Comparison of ENCODE assay signal across 8 cellular contexts in genomic region chr7:100745184-100745583, GRCh38. TPM values are rescaled to one million over a fixed set of nuclear protein-coding genes. Genes with fewer than 3 reads are reported as not detected.
DNase-seq lines count a peak whose midpoint lies in the region; TF ChIP-seq lines count a peak whose summit lies in the region.

No MANE protein-coding gene starts in this region.

- peak overlapping the region; percentile 55 for H3K9ac ChIP-seq in mesenchymal stem cell (ENCODE audit: low read length)

- H3K18ac ChIP-seq in mesenchymal stem cell (ENCODE audit: low read depth in 1 of 2, low read length in 2 of 2): peak overlapping the region in 1 of 2 experiments; percentile 52

- H3K36me3 ChIP-seq in DOHH2 (ENCODE audit: control insufficient read depth, low read length) (no peaks in the 10 kb centered on the region), mesenchymal stem cell (ENCODE audit: control insufficient read depth in 1 of 2, insufficient read depth in 2 of 2, low read depth in 1 of 2, low read length in 2 of 2) (no peaks in the 10 kb centered on the region)

- peaks cover 16% of the 10 kb centered on the region for H3K27me3 ChIP-seq in DOHH2 (ENCODE audit: control insufficient read depth, low read length)
- H3K27me3 ChIP-seq in mesenchymal stem cell (ENCODE audit: control insufficient read depth in 1 of 2, insufficient read depth in 1 of 2, low read length in 2 of 2): peaks cover 3 to 27% of the 10 kb centered on the region in 2 experiments

- no peak overlapping the region for H2AK5ac ChIP-seq in mesenchymal stem cell (ENCODE audit: low read length, severe bottlenecking)

- H2BK5ac ChIP-seq in mesenchymal stem cell (ENCODE audit: low read depth, low read length, poor library complexity, severe bottlenecking): no peak overlapping the region

- peak; percentile 66 for DNase-seq in NOMO-1 treated with DMSO at 0.1 percent for 48 hours (lab: John Stamatoyannopoulos, UW; ENCODE audit: unreplicated experiment)
- peak; percentile 81 for DNase-seq in cerebellum (ENCODE audit: low spot score)
- DNase-seq in mesenchymal stem cell: peak; percentile 71
- DNase-seq in NAMALWA (ENCODE audit: low spot score): no peak
- DNase-seq in NCI-H2081 treated with DMSO at 0.1 percent for 48 hours (lab: John Stamatoyannopoulos, UW): no peak
- DNase-seq in NK-92 treated with Interleukin-12 subunit alpha and Interleukin-12 subunit beta, amount 100 ng/mL, for 24 hours (lab: John Stamatoyannopoulos, UW): no peak
- no peak for DNase-seq in DMS 273 treated with DMSO at 0.1 percent for 48 hours (lab: John Stamatoyannopoulos, UW)

- peak overlapping the region in 1 of 2 experiments; percentile 2 for H3K4ac ChIP-seq in mesenchymal stem cell (ENCODE audit: low read depth in 1 of 2, low read length in 2 of 2)

- H3K27ac ChIP-seq in DOHH2 (ENCODE audit: low read depth, low read length): no peak overlapping the region
- H3K27ac ChIP-seq in mesenchymal stem cell (ENCODE audit: low read length, poor library complexity, severe bottlenecking): no peak overlapping the region

- H4K91ac ChIP-seq in mesenchymal stem cell (ENCODE audit: low read length): no peak overlapping the region

- H3K14ac ChIP-seq in mesenchymal stem cell (ENCODE audit: low read length in 2 of 2): no peak overlapping the region

- H3K9me3 ChIP-seq in DOHH2 (ENCODE audit: control insufficient read depth, insufficient read depth, low read length) (no peaks in the 10 kb centered on the region), mesenchymal stem cell (ENCODE audit: control insufficient read depth, low read length) (no peaks in the 10 kb centered on the region)

- H3K4me2 ChIP-seq in DOHH2 (ENCODE audit: low read length) (peak overlapping the region; percentile 46), mesenchymal stem cell (ENCODE audit: low read length, poor library complexity, severe bottlenecking) (no peak overlapping the region)

- no peaks in the 10 kb centered on the region for H3K79me1 ChIP-seq in mesenchymal stem cell (replicated peaks; ENCODE audit: low read length, poor library complexity, severe bottlenecking)

- H2BK120ac ChIP-seq in mesenchymal stem cell (ENCODE audit: low read depth, low read length): no peak overlapping the region

- WGBS in mesenchymal stem cell: 54% methylated on average over 27 of the region's 28 CpGs

- no peak overlapping the region for H2BK12ac ChIP-seq in mesenchymal stem cell (ENCODE audit: low read length in 2 of 2)

- H3F3A ChIP-seq in DOHH2 (ENCODE audit: control insufficient read depth, insufficient read depth): no peaks in the 10 kb centered on the region

- no peaks in the 10 kb centered on the region for H3K9me2 ChIP-seq in DOHH2 (replicated peaks; ENCODE audit: control insufficient read depth, low read length)

- H2BK15ac ChIP-seq in mesenchymal stem cell (ENCODE audit: low read depth, poor library complexity, severe bottlenecking): no peak overlapping the region

- H3K23ac ChIP-seq in mesenchymal stem cell (ENCODE audit: low read length in 2 of 2): no peak overlapping the region

- no peaks in the 10 kb centered on the region for H3K4me1 ChIP-seq in DOHH2 (ENCODE audit: control insufficient read depth, low read length)
- H3K4me1 ChIP-seq in mesenchymal stem cell (ENCODE audit: control insufficient read depth, insufficient read depth, low read depth, low read length): peaks cover 1% of the 10 kb centered on the region

- H3K4me3 ChIP-seq in DOHH2 (ENCODE audit: low read length) (peak overlapping the region; percentile 49), mesenchymal stem cell (ENCODE audit: insufficient read depth in 1 of 2, low read depth in 1 of 2, low read length in 2 of 2) (peak overlapping the region in 1 of 2 experiments; percentile 77)

- H4K20me1 ChIP-seq in DOHH2 (ENCODE audit: control insufficient read depth, insufficient read depth, low read depth, low read length): no peaks in the 10 kb centered on the region; the same call in 1 of the 2 replicates

- peak overlapping the region; percentile 81 for H4K8ac ChIP-seq in mesenchymal stem cell (ENCODE audit: low read length)

- H3K79me2 ChIP-seq in DOHH2 (ENCODE audit: control insufficient read depth, low read length): no peaks in the 10 kb centered on the region

- no peak for TF ChIP-seq CTCF in DOHH2 (IDR thresholded peaks at IDR 0.05; ENCODE audit: low read depth, low read length, poor library complexity, severe bottlenecking)

- no peak overlapping the region for H2AFZ ChIP-seq in mesenchymal stem cell (ENCODE audit: low read depth, low read length)

RNA-seq across cellular contexts. Expression of gene ZAN, which starts 11.8 kb away (rescaled TPM):
- total RNA-seq in cerebellum: not detected
- not detected for polyA plus RNA-seq in mesenchymal stem cell (2013, experiment 1 of 2)
- polyA plus RNA-seq in mesenchymal stem cell (2013, experiment 2 of 2): not detected

RNA-seq across cellular contexts. Expression of gene EPO, which starts 24.9 kb away (rescaled TPM):
- total RNA-seq in cerebellum: not detected
- polyA plus RNA-seq in mesenchymal stem cell (2013, experiment 1 of 2): 0.03 TPM
- polyA plus RNA-seq in mesenchymal stem cell (2013, experiment 2 of 2): 0.03 TPM

RNA-seq across cellular contexts. Expression of gene POP7, which starts 39.3 kb away (rescaled TPM):
- total RNA-seq in cerebellum: 21.7 TPM
- polyA plus RNA-seq in mesenchymal stem cell (2013, experiment 1 of 2): 32.8 TPM
- polyA plus RNA-seq in mesenchymal stem cell (2013, experiment 2 of 2): 33.6 TPM

RNA-seq across cellular contexts. Expression of gene GIGYF1, which starts 51.1 kb away (rescaled TPM):
- total RNA-seq in cerebellum: 20.8 TPM
- 13.2 TPM for polyA plus RNA-seq in mesenchymal stem cell (2013, experiment 1 of 2)
- 12.0 TPM for polyA plus RNA-seq in mesenchymal stem cell (2013, experiment 2 of 2)

Comparison
In these comparisons a context has a peak if more than half of its experiments do, and no peak if none do; other contexts are left out.
1. DNase-seq: peak in NOMO-1 treated with DMSO at 0.1 percent for 48 hours (single experiment), cerebellum (single experiment) and mesenchymal stem cell (single experiment); none in NAMALWA (single experiment), NCI-H2081 treated with DMSO at 0.1 percent for 48 hours (single experiment), NK-92 treated with Interleukin-12 subunit alpha and Interleukin-12 subunit beta, amount 100 ng/mL, for 24 hours (single experiment) and DMS 273 treated with DMSO at 0.1 percent for 48 hours (single experiment).